Comparison of ENCODE assay signal across 12 cellular contexts in genomic region chr11:629237-629583, GRCh38. TPM values are rescaled to one million over a fixed set of nuclear protein-coding genes. Genes with fewer than 3 reads are reported as not detected.
A peak's percentile ranks its signal among the peaks of the same experiment; 100 is the strongest.
DNase-seq lines count a peak whose midpoint lies in the region; ATAC-seq and TF ChIP-seq lines count a peak whose summit lies in the region.
"Had no signal": no experiment of that assay in that cellular context is flagged by ENCODE, and none has a peak within 500 bp of the region (broad histone marks: within the 10 kb centered on the region; RNA-seq: fewer than 3 reads in every experiment).

No MANE protein-coding gene starts in this region.

- intact Hi-C loops in Right ventricle myocardium inferior (cut with DNase I), result loop anchor here (5.0 kb wide), 1 partner anchor 72 kb away; no protein-coding TSS in a partner anchor
- intact Hi-C loops in lower leg skin (cut with DNase I; ENCODE audit: low total_unique reads), result no loop called here

- H3K4me3 Mint-ChIP-seq in endodermal cell, result no peak overlapping the region
- peak overlapping the region; percentile 71 to 72 for H3K4me3 Mint-ChIP-seq in stimulated activated naive CD8-positive, alpha-beta T cell treated with anti-CD3 and anti-CD28 coated beads, Interleukin-15, amount 100 ng/mL, for 72 hours

- H3K27me3 ChIP-seq in right atrium auricular region (peaks cover 0 to 3% of the 10 kb centered on the region in 2 donors), endodermal cell (ENCODE audit: control insufficient read depth, insufficient read depth, low read length, poor library complexity, severe bottlenecking) (peaks cover 12% of the 10 kb centered on the region)

- H3K36me3 Mint-ChIP-seq in endodermal cell (ENCODE audit: low read depth), result peaks cover 10% of the 10 kb centered on the region

- H3K27ac Mint-ChIP-seq in endodermal cell, result no peak overlapping the region
- H3K27ac Mint-ChIP-seq in stimulated activated naive CD8-positive, alpha-beta T cell treated with anti-CD3 and anti-CD28 coated beads, Interleukin-15, amount 100 ng/mL, for 72 hours, result peak overlapping the region; percentile 71 to 74

- no peak overlapping the region for H3K4me3 ChIP-seq in right atrium auricular region
- no peak overlapping the region for H3K4me3 ChIP-seq in endodermal cell (ENCODE audit: low read length)
- H3K4me3 ChIP-seq in lower leg skin (ENCODE audit: low read depth, poor library complexity, severe bottlenecking), result no peak overlapping the region

- H3K4me1 Mint-ChIP-seq in endodermal cell, result no peaks in the 10 kb centered on the region
- H3K4me1 Mint-ChIP-seq in stimulated activated naive CD8-positive, alpha-beta T cell treated with anti-CD3 and anti-CD28 coated beads, Interleukin-15, amount 100 ng/mL, for 72 hours, result peaks cover 33% of the 10 kb centered on the region

- ATAC-seq in Right ventricle myocardium inferior, result peak; percentile 41
- ATAC-seq in stimulated activated naive CD8-positive, alpha-beta T cell treated with anti-CD3 and anti-CD28 coated beads, Interleukin-15, amount 100 ng/mL, for 72 hours, result peak; percentile 33

- in situ Hi-C loops in GM13977 (cut with MboI; ENCODE audit: low pct_unique_long_range_greater_than_20kb, low sequenced_read_pairs, unreplicated experiment), result no loop called here

- peak; percentile 13 for DNase-seq in Right ventricle myocardium inferior (ENCODE audit: missing footprints)
- no peak for DNase-seq in right atrium auricular region (ENCODE audit: low spot score)
- peak; percentile 75 for DNase-seq in RPMI8226
- DNase-seq in endodermal cell, result peak; percentile 66
- DNase-seq in stimulated activated naive CD8-positive, alpha-beta T cell treated with anti-CD3 and anti-CD28 coated beads, Interleukin-15, amount 100 ng/mL, for 72 hours, result no peak
- no peak for DNase-seq in NCI-H2171 (lab: John Stamatoyannopoulos, UW)
- no peak for DNase-seq in GM13977 (ENCODE audit: low spot score)
- DNase-seq in lower leg skin (ENCODE audit: low spot score in 2 of 2), result no peak
- DNase-seq: NCI-H774; stimulated activated naive CD4-positive, alpha-beta T cell had no signal

- no peak for TF ChIP-seq POLR2A in lower leg skin (IDR thresholded peaks at IDR 0.05)

- H3K9me3 ChIP-seq in right atrium auricular region (no peaks in the 10 kb centered on the region), endodermal cell (ENCODE audit: control insufficient read depth, low read length) (no peaks in the 10 kb centered on the region)

- H3K4me1 ChIP-seq in right atrium auricular region (peaks cover 0 to 5% of the 10 kb centered on the region in 2 donors), endodermal cell (ENCODE audit: control insufficient read depth, insufficient read depth, low read length) (no peaks in the 10 kb centered on the region)

- H3K27ac ChIP-seq in right atrium auricular region (no peak overlapping the region), endodermal cell (ENCODE audit: low read depth, low read length) (no peak overlapping the region)

- no peak for TF ChIP-seq CTCF in right atrium auricular region (IDR thresholded peaks at IDR 0.05)
- peak; percentile 38 for TF ChIP-seq CTCF in endodermal cell (conservative IDR thresholded peaks at IDR 0.05)
- no peak for TF ChIP-seq CTCF in GM13977 (IDR thresholded peaks at IDR 0.05; ENCODE audit: extremely low read depth, insufficient read depth, missing control alignments)
- no peak for TF ChIP-seq CTCF in lower leg skin (IDR thresholded peaks at IDR 0.05)

- H3K27me3 Mint-ChIP-seq in endodermal cell (ENCODE audit: insufficient read depth), result peaks cover 22% of the 10 kb centered on the region
- peaks cover 41% of the 10 kb centered on the region for H3K27me3 Mint-ChIP-seq in stimulated activated naive CD8-positive, alpha-beta T cell treated with anti-CD3 and anti-CD28 coated beads, Interleukin-15, amount 100 ng/mL, for 72 hours

- 56 to 76% methylated on average over 4 to 10 of the region's 10 CpGs for WGBS in endodermal cell (ENCODE audit: insufficient coverage in 1 of 2, insufficient read length in 1 of 2), 2 experiments
- 68 to 73% methylated on average over 10 of the region's 10 CpGs for WGBS in lower leg skin, 2 donors

- H3K9ac ChIP-seq in endodermal cell (ENCODE audit: extremely low read depth, low read length, poor library complexity, severe bottlenecking), result no peak overlapping the region

- H3K36me3 ChIP-seq in right atrium auricular region (no peaks in the 10 kb centered on the region), endodermal cell (ENCODE audit: control insufficient read depth, insufficient read depth, low read length) (no peaks in the 10 kb centered on the region)

- H3K9me3 Mint-ChIP-seq in endodermal cell, result peaks cover 5% of the 10 kb centered on the region
- H3K9me3 Mint-ChIP-seq in stimulated activated naive CD8-positive, alpha-beta T cell treated with anti-CD3 and anti-CD28 coated beads, Interleukin-15, amount 100 ng/mL, for 72 hours, result no peaks in the 10 kb centered on the region

RNA-seq across cellular contexts. Expression of gene SCT, which starts 2.2 kb away (rescaled TPM):
- total RNA-seq in Right ventricle myocardium inferior (not detected), right atrium auricular region (not detected), endodermal cell (1 to 10 TPM; 3.9 to 6.1 TPM), lower leg skin (not detected)
- not detected for polyA plus RNA-seq in endodermal cell (2013, experiment 1 of 2)
- polyA plus RNA-seq in endodermal cell (2013, experiment 2 of 2), result not detected
- total RNA-seq: dermis microvascular lymphatic vessel endothelial cell, renal cortical epithelial cell had no signal

RNA-seq across cellular contexts. Expression of gene CDHR5, which starts 4.5 kb away (rescaled TPM):
- total RNA-seq in Right ventricle myocardium inferior (not detected), right atrium auricular region (not detected), endodermal cell (under 1 TPM; 0.13 to 0.27 TPM), lower leg skin (not detected)
- not detected for polyA plus RNA-seq in endodermal cell (2013, experiment 1 of 2)
- not detected for polyA plus RNA-seq in endodermal cell (2013, experiment 2 of 2)
- total RNA-seq: dermis microvascular lymphatic vessel endothelial cell had no signal

RNA-seq across cellular contexts. Expression of gene DRD4, which starts 7.9 kb away (rescaled TPM):
- total RNA-seq in Right ventricle myocardium inferior (0.16 TPM), right atrium auricular region (not detected), endodermal cell (1 to 10 TPM; 1.8 to 2.7 TPM), lower leg skin (1 to 10 TPM in 1 of 4 donors, under 1 TPM in 1, not detected in 2; 0.23 to 2.0 TPM)
- polyA plus RNA-seq in endodermal cell (2013, experiment 1 of 2), result 2.9 TPM
- polyA plus RNA-seq in endodermal cell (2013, experiment 2 of 2), result 2.5 TPM

RNA-seq across cellular contexts. Expression of gene IRF7, which starts 13.5 kb away (rescaled TPM):
- total RNA-seq in Right ventricle myocardium inferior (13.2 TPM), right atrium auricular region (10 to 100 TPM in 1 of 2 donors, 1 to 10 TPM in 1; 9.6 to 14.9 TPM), endodermal cell (10 to 100 TPM in 1 of 2 donors, 1 to 10 TPM in 1; 9.3 to 16.8 TPM), lower leg skin (10 to 100 TPM; 33.7 to 40.9 (median 36.6) TPM)
- polyA plus RNA-seq in endodermal cell (2013, experiment 1 of 2), result 12.8 TPM
- 12.0 TPM for polyA plus RNA-seq in endodermal cell (2013, experiment 2 of 2)

RNA-seq across cellular contexts. Expression of gene PHRF1, which starts 52.9 kb away (rescaled TPM):
- total RNA-seq in Right ventricle myocardium inferior (16.6 TPM), right atrium auricular region (10 to 100 TPM; 12.4 to 14.2 TPM), endodermal cell (10 to 100 TPM; 43.4 to 48.0 TPM), lower leg skin (10 to 100 TPM; 30.0 to 55.2 (median 31.5) TPM)
- polyA plus RNA-seq in endodermal cell (2013, experiment 1 of 2), result 23.9 TPM
- polyA plus RNA-seq in endodermal cell (2013, experiment 2 of 2), result 22.0 TPM

Comparison
In these comparisons a context has a peak if more than half of its experiments do, and no peak if none do; other contexts are left out.
1. DNase-seq: peak in Right ventricle myocardium inferior (single experiment), RPMI8226 (single experiment) and endodermal cell (single experiment); none in right atrium auricular region (single experiment), stimulated activated naive CD8-positive, alpha-beta T cell treated with anti-CD3 and anti-CD28 coated beads, Interleukin-15, amount 100 ng/mL, for 72 hours (0 of 2), NCI-H2171 (single experiment), GM13977 (single experiment) and lower leg skin (0 of 2).